Comparison of ENCODE assay signal across 10 cellular contexts in the genomic region with DNA sequence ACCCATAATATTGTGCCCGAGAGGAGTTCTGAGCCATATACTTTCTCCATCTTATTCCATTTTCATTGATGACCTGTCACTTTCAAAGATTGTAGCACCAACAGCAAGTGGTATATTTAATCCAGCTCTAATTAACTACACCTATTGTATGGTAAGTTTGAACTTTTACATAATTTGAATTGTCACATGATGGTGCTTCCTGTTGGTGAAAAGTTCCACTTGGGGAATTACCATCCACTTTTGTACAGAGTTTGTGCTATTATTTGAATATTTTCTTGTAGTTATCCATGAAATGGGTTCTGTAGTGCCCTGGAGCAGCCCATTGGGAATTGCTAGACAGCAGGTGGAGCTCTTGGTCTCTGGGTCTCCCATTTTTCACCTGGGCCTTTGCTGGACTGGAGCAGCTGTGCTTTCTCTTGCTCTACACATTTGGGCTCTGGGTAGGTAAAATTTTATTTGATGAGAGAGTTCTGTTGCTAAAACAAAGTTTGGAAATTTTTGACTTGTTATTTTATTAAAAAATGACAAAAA. TPM values are rescaled to one million over a fixed set of nuclear protein-coding genes. Genes with fewer than 3 reads are reported as not detected.
DNase-seq lines count a peak whose midpoint lies in the region; ATAC-seq and TF ChIP-seq lines count a peak whose summit lies in the region.
"Had no signal": no experiment of that assay in that cellular context is flagged by ENCODE, and none has a peak within 500 bp of the region (broad histone marks: within the 10 kb centered on the region; RNA-seq: fewer than 3 reads in every experiment).

No MANE protein-coding gene starts in this region.

- H3K27ac ChIP-seq in left ventricle myocardium inferior (replicated peaks) = no peak overlapping the region
- H3K27ac ChIP-seq: SJSA1 had no signal

- no peaks in the 10 kb centered on the region for H3K36me3 ChIP-seq in left ventricle myocardium inferior
- H3K36me3 ChIP-seq: SJSA1 had no signal

- CTCF ChIA-PET in AG04449 (lab: Yijun Ruan, JAX) = interaction anchor here (0.8 to 7.0 kb wide), 16 partner anchors 8 to 713 kb away, joined by 3 to 96 read pairs (median 4); partner anchors contain the start of gene RERG

- H3K27me3 ChIP-seq in left ventricle myocardium inferior (ENCODE audit: low read depth) = no peaks in the 10 kb centered on the region
- H3K27me3 ChIP-seq: SJSA1 had no signal

- TF ChIP-seq CTCF in AG04449 (IDR thresholded peaks at IDR 0.05; ENCODE audit: insufficient read depth, low read length, missing control alignments) (peak; percentile 42), GM12864 (IDR thresholded peaks at IDR 0.05; ENCODE audit: low read depth, low read length, missing control alignments) (peak; percentile 8), left ventricle myocardium inferior (IDR thresholded peaks at IDR 0.05; ENCODE audit: borderline replicate concordance) (peak; percentile 56)

- TF ChIP-seq POLR2A in GM18505 (IDR thresholded peaks at IDR 0.05; ENCODE audit: borderline replicate concordance, extremely low read depth, insufficient read depth, insufficient read length) = no peak

- H3K4me3 ChIP-seq in AG04449 (ENCODE audit: low read depth, low read length) (no peak overlapping the region), GM12864 (ENCODE audit: low read depth, low read length) (no peak overlapping the region), left ventricle myocardium inferior (no peak overlapping the region)
- H3K4me3 ChIP-seq: SJSA1 had no signal

- H3K4me1 ChIP-seq in left ventricle myocardium inferior = no peaks in the 10 kb centered on the region
- H3K4me1 ChIP-seq: SJSA1 had no signal

- POLR2A ChIA-PET in AG04449 (lab: Yijun Ruan, JAX) = interaction anchor here (1.0 to 1.4 kb wide), 2 partner anchors 37 to 40 kb away, joined by 3 to 4 read pairs; a partner anchor contains a TSS

- no peak for DNase-seq in AG04449 (ENCODE audit: low read depth, low spot score)
- no peak for DNase-seq in GM12864 (ENCODE audit: low read depth)
- DNase-seq in RPMI8226 = peak; percentile 33
- no peak for DNase-seq in left ventricle myocardium inferior
- DNase-seq in stimulated activated CD4-positive, alpha-beta T cell treated with anti-CD3 and anti-CD28 coated beads, Interleukin-1b, Interleukin-23, amount 100 ng/mL, for 48 hours = no peak
- DNase-seq: glutamatergic neuron had no signal

- intact Hi-C loops in left ventricle myocardium inferior (cut with micrococcal nuclease) = no loop called here

- no peaks in the 10 kb centered on the region for H3K9me3 ChIP-seq in left ventricle myocardium inferior (replicated peaks)
- H3K9me3 ChIP-seq: SJSA1 had no signal

- ATAC-seq in GM18505 (IDR thresholded peaks at IDR 0.05; ENCODE audit: unreplicated experiment) (no peak), HG02610 (IDR thresholded peaks at IDR 0.05; ENCODE audit: unreplicated experiment) (no peak), HG03097 (IDR thresholded peaks at IDR 0.05; ENCODE audit: low FRiP score, unreplicated experiment) (no peak)

RNA-seq across cellular contexts. Expression of gene SMCO3, which starts 3.0 kb away (rescaled TPM):
- 0.14 TPM for total RNA-seq in left ventricle myocardium inferior

RNA-seq across cellular contexts. Expression of gene C12orf60, which starts 7.5 kb away (rescaled TPM):
- 1.9 TPM for total RNA-seq in left ventricle myocardium inferior

RNA-seq across cellular contexts. Expression of gene WBP11, which starts 7.7 kb away (rescaled TPM):
- 49.7 TPM for total RNA-seq in left ventricle myocardium inferior

RNA-seq across cellular contexts. Expression of gene ART4, which starts 32.3 kb away (rescaled TPM):
- total RNA-seq in left ventricle myocardium inferior = 5.0 TPM
